In genomic region chr11:65919151-65920034, GRCh38 we compare ENCODE assay signal across 1 cellular context.
TF ChIP-seq lines count a peak whose summit lies in the region.

Gene DRAP1, plus strand, starts transcription at chr11:65919426. Its CDS starts 76 bp downstream, at chr11:65919502.

TF ChIP-seq in HepG2, 621 proteins besides CTCF, POLR2A, EP300 and RAD21 (continued from another document and continues in another):
- TF ChIP-seq HOMEZ (CRISPR knock-in tag; IDR thresholded peaks at IDR 0.05; ENCODE audit: low read depth) (peak; percentile 63; the same call in 1 of the 2 replicates), ZFP36L1 (CRISPR knock-in tag; IDR thresholded peaks at IDR 0.05) (0 out of 2 replicates have a peak, but pooled peaks have one; percentile 44), TGIF2 (CRISPR knock-in tag; IDR thresholded peaks at IDR 0.05) (peak; percentile 83; the same call in 1 of the 2 replicates), SOX5 (CRISPR knock-in tag; IDR thresholded peaks at IDR 0.05; ENCODE audit: borderline replicate concordance) (peak; percentile 57), MLXIP (CRISPR knock-in tag; IDR thresholded peaks at IDR 0.05; ENCODE audit: borderline replicate concordance) (peak; percentile 42; the same call in 1 of the 2 replicates), TEAD2 (CRISPR knock-in tag; IDR thresholded peaks at IDR 0.05) (no peak), CREBL2 (CRISPR knock-in tag; IDR thresholded peaks at IDR 0.05; ENCODE audit: borderline replicate concordance) (no peak), SMARCE1 (IDR thresholded peaks at IDR 0.05; ENCODE audit: borderline replicate concordance) (no peak), ZNF639 (CRISPR knock-in tag; conservative IDR thresholded peaks at IDR 0.05) (peak; percentile 94), NRL (CRISPR knock-in tag; IDR thresholded peaks at IDR 0.05; ENCODE audit: borderline replicate concordance) (no peak), ZNF549 (CRISPR knock-in tag; IDR thresholded peaks at IDR 0.05) (no peak), ZNF788 (CRISPR knock-in tag; IDR thresholded peaks at IDR 0.05; ENCODE audit: borderline replicate concordance) (peak; percentile 98), HHEX (CRISPR knock-in tag; IDR thresholded peaks at IDR 0.05) (no peak), KIAA2018 (CRISPR knock-in tag; IDR thresholded peaks at IDR 0.05; ENCODE audit: borderline replicate concordance) (no peak), NCOA2 (CRISPR knock-in tag; IDR thresholded peaks at IDR 0.05) (peak; percentile 79), AHR (CRISPR knock-in tag; IDR thresholded peaks at IDR 0.05) (peak; percentile 89; the same call in 1 of the 2 replicates), REST (IDR thresholded peaks at IDR 0.05; ENCODE audit: borderline replicate concordance in 1 of 2, low read depth in 1 of 2, low read length in 2 of 2) (no peak), IRF2 (CRISPR knock-in tag; IDR thresholded peaks at IDR 0.05) (peak; percentile 89), FOXP4 (CRISPR knock-in tag; IDR thresholded peaks at IDR 0.05) (peak; percentile 57; the same call in 1 of the 2 replicates), HOXA3 (CRISPR knock-in tag; IDR thresholded peaks at IDR 0.05) (peak; percentile 83; the same call in 1 of the 2 replicates), ZNF619 (CRISPR knock-in tag; IDR thresholded peaks at IDR 0.05) (no peak), USF2 (IDR thresholded peaks at IDR 0.05; ENCODE audit: low read depth, low read length) (no peak), USF2 (CRISPR knock-in tag; IDR thresholded peaks at IDR 0.05; ENCODE audit: borderline replicate concordance) (no peak), SALL2 (CRISPR knock-in tag; IDR thresholded peaks at IDR 0.05) (peak; percentile 89), ZBTB49 (CRISPR knock-in tag; IDR thresholded peaks at IDR 0.05; ENCODE audit: borderline replicate concordance) (peak; percentile 88; the same call in 1 of the 2 replicates), NR2F6 (IDR thresholded peaks at IDR 0.05) (no peak), NR2F6 (CRISPR knock-in tag; IDR thresholded peaks at IDR 0.05) (peak; percentile 68), SIN3A (IDR thresholded peaks at IDR 0.05; ENCODE audit: borderline replicate concordance, low read depth, low read length) (peak; percentile 79; the same call in 1 of the 2 replicates), RNF2 (conservative IDR thresholded peaks at IDR 0.05; ENCODE audit: low read depth) (peak; percentile 70)
